In genomic region chr7:40380111-40380510, GRCh38 we compare ENCODE assay signal across 32 cellular contexts.
"Had no signal": no experiment of that assay in that cellular context is flagged by ENCODE, and none has a peak within 500 bp of the region (broad histone marks: within the 10 kb centered on the region; RNA-seq: fewer than 3 reads in every experiment).

No MANE protein-coding gene starts in this region.

- H3K27ac ChIP-seq: adrenal gland, body of pancreas, brain microvascular endothelial cell, breast epithelium, VCaP had no signal

- H3K4me3 ChIP-seq: adrenal gland, body of pancreas, breast epithelium had no signal

- H3K36me3 ChIP-seq: adrenal gland, brain microvascular endothelial cell, breast epithelium had no signal

- H3K4me1 ChIP-seq: adrenal gland, body of pancreas, breast epithelium had no signal

- ATAC-seq: activated CD8-positive, alpha-beta T cell treated with anti-CD3 and anti-CD28 coated beads for 36 hours; activated naive CD4-positive, alpha-beta T cell treated with anti-CD3 and anti-CD28 coated beads, Interleukin-2, amount 50 U/mL, for 72 hours; activated T-cell treated with anti-CD3 and anti-CD28 coated beads, Interleukin-2, amount 50 U/mL, for 4 hours; activated T-cell treated with anti-CD3 and anti-CD28 coated beads, Interleukin-2, amount 50 U/mL, for 72 hours; activated T-helper 17 cell treated with anti-CD3 and anti-CD28 coated beads, Interleukin-2, amount 50 U/mL, for 72 hours; body of pancreas had no signal

- H3K27me3 ChIP-seq: adrenal gland, body of pancreas, brain microvascular endothelial cell, breast epithelium had no signal

- H3K9me3 ChIP-seq: adrenal gland, body of pancreas, breast epithelium had no signal

- DNase-seq: activated B cell treated with CpG ODN at 0.5 μM for 24 hours; activated CD4-positive, alpha-beta memory T cell treated with anti-CD3 and anti-CD28 coated beads for 36 hours; activated CD4-positive, alpha-beta T cell treated with anti-CD3 and anti-CD28 coated beads for 4 hours; activated CD4-positive, alpha-beta T cell treated with anti-CD3 and anti-CD28 coated beads, Interleukin-2, amount 10 ng/mL, durations not matched to agents 24 days and 14 days; activated CD4-positive, alpha-beta T cell treated with anti-CD3 and anti-CD28 coated beads, Interleukin-2, amount 50 U/mL, for 1 hour; activated CD4-positive, alpha-beta T cell treated with anti-CD3 and anti-CD28 coated beads, Interleukin-2, amount 50 U/mL, for 4 hours; activated CD4-positive, CD25-positive, alpha-beta regulatory T cell treated with anti-CD3 and anti-CD28 coated beads, Interleukin-2, amount 50 U/mL, for 72 hours; activated CD8-positive, alpha-beta memory T cell treated with anti-CD3 and anti-CD28 coated beads, Interleukin-2, amount 50 U/mL, for 4 hours; activated CD8-positive, alpha-beta T cell treated with anti-CD3 and anti-CD28 coated beads for 36 hours; activated effector memory CD4-positive, alpha-beta T cell treated with anti-CD3 and anti-CD28 coated beads, Interleukin-2, amount 50 U/mL, for 16 hours; activated gamma-delta T cell treated with Interleukin-2 at 50 U/mL for 16 hours; activated naive CD4-positive, alpha-beta T cell; activated naive CD4-positive, alpha-beta T cell treated with anti-CD3 and anti-CD28 coated beads for 36 hours; activated naive CD4-positive, alpha-beta T cell treated with anti-CD3 and anti-CD28 coated beads, Interleukin-2, amount 50 U/mL, for 16 hours; activated naive CD8-positive, alpha-beta T cell treated with anti-CD3 and anti-CD28 coated beads for 36 hours; activated T-cell treated with anti-CD3 and anti-CD28 coated beads for 4 hours; activated T-cell treated with anti-CD3 and anti-CD28 coated beads, Interleukin-2, amount 50 U/mL, for 1 hour; activated T-cell treated with anti-CD3 and anti-CD28 coated beads, Interleukin-2, amount 50 U/mL, for 4 hours; activated T-cell treated with anti-CD3 and anti-CD28 coated beads, Interleukin-2, amount 50 U/mL, for 72 hours; adrenal gland; amniotic stem cell; aorta; body of pancreas; brain microvascular endothelial cell; central memory CD4-positive, alpha-beta T cell; T-helper 1 cell; T-helper 2 cell; T-helper 9 cell had no signal
